In the genomic region with DNA sequence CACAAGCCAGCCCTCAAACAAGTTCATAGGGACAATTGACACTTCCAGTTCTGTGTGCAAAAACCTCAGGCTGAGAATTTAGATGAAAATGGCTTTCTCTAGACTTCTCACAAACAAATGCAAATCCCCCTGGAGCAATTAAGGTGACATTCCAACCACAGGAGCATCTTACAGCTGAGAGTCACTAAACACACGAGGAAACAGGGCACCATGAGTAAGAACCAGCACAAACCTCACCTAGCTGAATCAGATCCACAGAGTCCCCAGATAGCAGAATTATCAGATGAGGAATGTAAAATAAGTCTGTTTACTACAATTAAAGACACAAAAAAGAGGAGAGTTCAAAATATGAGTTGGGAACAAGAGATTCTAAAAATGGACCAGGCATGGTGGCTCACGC, we compare ENCODE assay signal across 15 cellular contexts. TPM values are rescaled to one million over a fixed set of nuclear protein-coding genes. Genes with fewer than 3 reads are reported as not detected.
DNase-seq lines count a peak whose midpoint lies in the region; ATAC-seq and TF ChIP-seq lines count a peak whose summit lies in the region.
"Had no signal": no experiment of that assay in that cellular context is flagged by ENCODE, and none has a peak within 500 bp of the region (broad histone marks: within the 10 kb centered on the region; RNA-seq: fewer than 3 reads in every experiment).

No MANE protein-coding gene starts in this region.

- intact Hi-C loops in PC-9 (cut with micrococcal nuclease; ENCODE audit: unreplicated experiment), result loop anchor here (5.0 to 10.0 kb wide), 3 partner anchors 51 to 119 kb away; partner anchors contain the start of gene RTL6

- no peaks in the 10 kb centered on the region for H3K36me3 ChIP-seq in PC-9 (ENCODE audit: low read depth)

- H3K9me2 ChIP-seq in PC-9 (ENCODE audit: insufficient read depth), result no peaks in the 10 kb centered on the region

- no peaks in the 10 kb centered on the region for H4K20me1 ChIP-seq in PC-9 (ENCODE audit: insufficient read depth)

- H3F3A ChIP-seq in PC-9 (ENCODE audit: insufficient read depth, low read depth), result peaks cover 55% of the 10 kb centered on the region

- no peaks in the 10 kb centered on the region; the same call in none of the 2 replicates for H3K27me3 Mint-ChIP-seq in HFFc6 (ENCODE audit: insufficient read depth)
- no peaks in the 10 kb centered on the region for H3K27me3 Mint-ChIP-seq in activated T-cell treated with anti-CD3 and anti-CD28 coated beads, Interleukin-2, amount 50 U/mL, for 4 hours (ENCODE audit: low read depth)
- H3K27me3 Mint-ChIP-seq: CD4-positive, alpha-beta T cell had no signal

- H3K36me3 Mint-ChIP-seq in HFFc6 (ENCODE audit: low read depth), result 0 out of 2 replicates have a peak, but pooled peaks cover 4% of the 10 kb centered on the region
- H3K36me3 Mint-ChIP-seq in activated T-cell treated with anti-CD3 and anti-CD28 coated beads, Interleukin-2, amount 50 U/mL, for 4 hours (ENCODE audit: insufficient read depth), result peaks cover 3% of the 10 kb centered on the region

- H3K9me3 ChIP-seq in PC-9 (ENCODE audit: insufficient read depth, low read depth), result no peaks in the 10 kb centered on the region; the same call in 1 of the 2 replicates

- H3K4me3 ChIP-seq in PC-9 (no peak overlapping the region), epithelial cell of esophagus (ENCODE audit: low read length) (no peak overlapping the region)

- BruUV-seq in PC-9 (replicated peaks; lab: Mats Ljungman, UMichigan), result no TSS peak

- no peak for ATAC-seq in HG03097 (IDR thresholded peaks at IDR 0.05; ENCODE audit: low FRiP score, unreplicated experiment)
- ATAC-seq in activated T-cell treated with anti-CD3 and anti-CD28 coated beads, Interleukin-2, amount 50 U/mL, for 4 hours, result no peak
- ATAC-seq: HCT116, HepG2 had no signal

- no peak for TF ChIP-seq CTCF in HFFc6 (IDR thresholded peaks at IDR 0.05)
- TF ChIP-seq CTCF in PC-9 (conservative IDR thresholded peaks at IDR 0.05), result no peak
- TF ChIP-seq CTCF in epithelial cell of esophagus (IDR thresholded peaks at IDR 0.05; ENCODE audit: insufficient read depth, low read depth, low read length, missing control alignments), result no peak

- H2AFZ ChIP-seq in PC-9, result no peak overlapping the region

- H3K4me1 Mint-ChIP-seq in HFFc6 (ENCODE audit: low read depth), result peaks cover 24% of the 10 kb centered on the region
- no peaks in the 10 kb centered on the region for H3K4me1 Mint-ChIP-seq in activated T-cell treated with anti-CD3 and anti-CD28 coated beads, Interleukin-2, amount 50 U/mL, for 4 hours (ENCODE audit: low read depth)
- H3K4me1 Mint-ChIP-seq: B cell had no signal

- H3K27ac Mint-ChIP-seq in HFFc6, result peak overlapping the region; percentile 6; the same call in 1 of the 2 replicates
- H3K27ac Mint-ChIP-seq: B cell; CD4-positive, alpha-beta T cell had no signal

- CTCF ChIA-PET in PC-9 (lab: Charles Lee), result no interaction called here

- H3K4me2 ChIP-seq in PC-9, result peak overlapping the region; percentile 91

- peak overlapping the region; percentile 89 for H3K27ac ChIP-seq in PC-9

- POLR2A ChIA-PET in PC-9 (lab: Charles Lee; ENCODE audit: unreplicated experiment), result no interaction called here

- DNase-seq in ELR (ENCODE audit: low read depth), result peak; percentile 13
- DNase-seq in HFFc6, result no peak
- peak in 1 of 2 experiments; percentile 72 for DNase-seq in PC-9
- DNase-seq in epithelial cell of esophagus (ENCODE audit: low read depth), result peak; percentile 8
- DNase-seq in NCI-H524 (lab: John Stamatoyannopoulos, UW), result no peak
- no peak for DNase-seq in NOMO-1 treated with DMSO at 0.1 percent for 48 hours (lab: John Stamatoyannopoulos, UW; ENCODE audit: unreplicated experiment)
- no peak for DNase-seq in activated T-cell treated with anti-CD3 and anti-CD28 coated beads, Interleukin-2, amount 50 U/mL, for 4 hours
- DNase-seq: ACHN; C1 segment of cervical spinal cord; CD4-positive, alpha-beta T cell; DMS79 had no signal

- no peaks in the 10 kb centered on the region for H3K79me2 ChIP-seq in PC-9 (ENCODE audit: low read depth)

- peaks cover 4% of the 10 kb centered on the region; the same call in 1 of the 2 replicates for H3K9me3 Mint-ChIP-seq in HFFc6
- peaks cover 5% of the 10 kb centered on the region for H3K9me3 Mint-ChIP-seq in activated T-cell treated with anti-CD3 and anti-CD28 coated beads, Interleukin-2, amount 50 U/mL, for 4 hours

- no peak overlapping the region for H3K4me3 Mint-ChIP-seq in HFFc6
- no peak overlapping the region for H3K4me3 Mint-ChIP-seq in activated T-cell treated with anti-CD3 and anti-CD28 coated beads, Interleukin-2, amount 50 U/mL, for 4 hours
- H3K4me3 Mint-ChIP-seq: B cell; CD4-positive, alpha-beta T cell had no signal

- no peaks in the 10 kb centered on the region for H3K27me3 ChIP-seq in PC-9 (ENCODE audit: insufficient read depth, low read depth)

- H3K4me1 ChIP-seq in PC-9 (replicated peaks; ENCODE audit: insufficient read depth), result peaks cover 72% of the 10 kb centered on the region

RNA-seq across cellular contexts. Expression of gene RTL6, which starts 51.5 kb away (rescaled TPM):
- total RNA-seq in HFFc6 (2021; fragmentation: NEBNext Ultra II Directional; extraction: Animal tissue kit (Norgen Biotek cat#: 25700)), result 10 to 100 TPM; 15.3 to 22.3 (median 16.9) TPM
- total RNA-seq in PC-9 (2021), result 25.0 and 25.1 TPM in 2 replicates
- total RNA-seq in activated T-cell treated with anti-CD3 and anti-CD28 coated beads, Interleukin-2, amount 50 U/mL, for 4 hours, result 1 to 10 TPM; 7.3 to 8.4 (median 7.9) TPM
- total RNA-seq: HepG2 had no signal

Comparison
In these comparisons a context has a peak if more than half of its experiments do, and no peak if none do; other contexts are left out.
1. DNase-seq: peak in ELR (single experiment) and epithelial cell of esophagus (single experiment); none in HFFc6 (single experiment), NCI-H524 (0 of 2), NOMO-1 treated with DMSO at 0.1 percent for 48 hours (single experiment) and activated T-cell treated with anti-CD3 and anti-CD28 coated beads, Interleukin-2, amount 50 U/mL, for 4 hours (single experiment).